ENCODE assay signal across 8 cellular contexts in genomic region chr14:22871200-22871961, GRCh38. TPM values are rescaled to one million over a fixed set of nuclear protein-coding genes. Genes with fewer than 3 reads are reported as not detected.
DNase-seq lines count a peak whose midpoint lies in the region; TF ChIP-seq lines count a peak whose summit lies in the region.

LRP10 (plus strand) TSS chr14:22871740; CDS start chr14:22872304, 564 bp downstream.

- peak; percentile 89 for DNase-seq in EH (ENCODE audit: low read depth)
- peak; percentile 89 for DNase-seq in GM23248
- DNase-seq in activated gamma-delta T cell (lab: John Stamatoyannopoulos, UW), result peak; percentile 58
- peak; percentile 86 to 95 for DNase-seq in foreskin fibroblast
- DNase-seq in neural progenitor cell (ENCODE audit: low spot score), result peak; percentile 97

- 1 to 2% methylated on average over 23 to 24 of the region's 42 CpGs for WGBS in GM23248 (ENCODE audit: low coverage in 1 of 2, low lambda C conversion rate in 2 of 2, missing lambda C conversion rate in 2 of 2), 2 experiments

- in situ Hi-C loops in GM23248 (cut with MboI), result no loop called here

- H3K36me3 Mint-ChIP-seq in neural progenitor cell, result peaks cover 12% of the 10 kb centered on the region

- peaks cover 7% of the 10 kb centered on the region for H3K27me3 Mint-ChIP-seq in neural progenitor cell (ENCODE audit: insufficient read depth, low read depth)

- peaks cover 21% of the 10 kb centered on the region for H3K4me1 ChIP-seq in GM23248 (ENCODE audit: insufficient read depth)
- peaks cover 7% of the 10 kb centered on the region for H3K4me1 ChIP-seq in neural progenitor cell

- peaks cover 14% of the 10 kb centered on the region for H3K4me1 Mint-ChIP-seq in neural progenitor cell

- H3K4me3 ChIP-seq in GM23248 (peak within 1 kb of the TSS; percentile 96), foreskin fibroblast (ENCODE audit: low read depth in 1 of 2, low read length in 2 of 2) (peak within 1 kb of the TSS; percentile 86 to 87), neural progenitor cell (peak within 1 kb of the TSS; percentile 75)

- H3K4me2 ChIP-seq in GM23248 (ENCODE audit: unreplicated experiment) (peak within 1 kb of the TSS; percentile 88), neural progenitor cell (peak within 1 kb of the TSS; percentile 83)

- peak within 1 kb of the TSS; percentile 93 for H3K27ac ChIP-seq in GM23248
- peak within 1 kb of the TSS; percentile 75 for H3K27ac ChIP-seq in KOPT-K1 (ENCODE audit: low read depth, low read length, poor library complexity, severe bottlenecking)
- H3K27ac ChIP-seq in neural progenitor cell, result peak within 1 kb of the TSS; percentile 22

- peaks cover 42% of the 10 kb centered on the region for H3K79me2 ChIP-seq in GM23248 (ENCODE audit: insufficient read depth)
- H3K79me2 ChIP-seq in neural progenitor cell (ENCODE audit: low read depth), result no peaks in the 10 kb centered on the region

- no peaks in the 10 kb centered on the region for H3K9me3 Mint-ChIP-seq in neural progenitor cell

- no peaks in the 10 kb centered on the region for H3K9me3 ChIP-seq in GM23248 (ENCODE audit: low read depth)
- no peaks in the 10 kb centered on the region for H3K9me3 ChIP-seq in KOPT-K1 (ENCODE audit: insufficient read depth, low read length, poor library complexity, severe bottlenecking)
- H3K9me3 ChIP-seq in neural progenitor cell (ENCODE audit: low read depth), result no peaks in the 10 kb centered on the region

- H4K20me1 ChIP-seq in GM23248 (ENCODE audit: insufficient read depth) (no peaks in the 10 kb centered on the region), neural progenitor cell (ENCODE audit: low read depth) (no peaks in the 10 kb centered on the region)

- H3K4me3 Mint-ChIP-seq in neural progenitor cell, result peak within 1 kb of the TSS; percentile 95

- H3K27ac Mint-ChIP-seq in neural progenitor cell, result peak within 1 kb of the TSS; percentile 91

- peak; percentile 75 for TF ChIP-seq POLR2A in Raji (IDR thresholded peaks at IDR 0.05; ENCODE audit: insufficient read depth, low read depth, low read length)

- H3K27me3 ChIP-seq in GM23248 (replicated peaks; ENCODE audit: insufficient read depth) (no peaks in the 10 kb centered on the region), neural progenitor cell (no peaks in the 10 kb centered on the region)

- H3F3A ChIP-seq in GM23248 (ENCODE audit: insufficient read depth) (peaks cover 15% of the 10 kb centered on the region), neural progenitor cell (ENCODE audit: low read depth) (peaks cover 23% of the 10 kb centered on the region)

- H3K9me2 ChIP-seq in GM23248 (ENCODE audit: insufficient read depth), result no peaks in the 10 kb centered on the region

- H3K9ac ChIP-seq in GM23248, result peak within 1 kb of the TSS; percentile 85
- H3K9ac ChIP-seq in neural progenitor cell, result no peak within 1 kb of the TSS

- H3K36me3 ChIP-seq in GM23248 (ENCODE audit: low read depth) (peaks cover 13% of the 10 kb centered on the region; the same call in 1 of the 2 replicates), KOPT-K1 (ENCODE audit: insufficient read depth, low read length) (peaks cover 25% of the 10 kb centered on the region; the same call in 1 of the 2 replicates), neural progenitor cell (no peaks in the 10 kb centered on the region)

- TF ChIP-seq CTCF in foreskin fibroblast (IDR thresholded peaks at IDR 0.05; ENCODE audit: low read depth, low read length) (no peak), neural progenitor cell (IDR thresholded peaks at IDR 0.05) (peak; percentile 10), subcutaneous adipose tissue (IDR thresholded peaks at IDR 0.05; ENCODE audit: low read depth) (no peak)

- peak within 1 kb of the TSS; percentile 87 for H2AFZ ChIP-seq in GM23248
- peak within 1 kb of the TSS; percentile 37 for H2AFZ ChIP-seq in neural progenitor cell (replicated peaks)

RNA-seq across cellular contexts. Expression of gene LRP10, which starts in this region (rescaled TPM):
- total RNA-seq in GM23248 (2014; rRNA removed; shearing (Covaris generic)), result 202 and 253 TPM in 2 replicates
- polyA plus RNA-seq in GM23248 (2016; fragmentation: Nextera tagmentation; extraction: Ambion mirVana), result 159 and 161 TPM in 2 replicates
- total RNA-seq in neural progenitor cell (ENCODE audit: low replicate concordance) (0.92 and 4.2 TPM in 2 replicates), subcutaneous adipose tissue (10 to 100 TPM; 38.8 to 87.0 (median 80.8) TPM)

Comparison
In these comparisons a context has a peak if more than half of its experiments do, and no peak if none do; other contexts are left out.
1. Peak in every context shown above with its lines: DNase-seq, H3K4me3 ChIP-seq and H3K27ac ChIP-seq.
2. H3K27ac ChIP-seq: peak in every context shown above with its lines; median percentile 93 in GM23248; 75 in KOPT-K1; 22 in neural progenitor cell.